ENCODE assay signal across 8 cellular contexts in the genomic region with DNA sequence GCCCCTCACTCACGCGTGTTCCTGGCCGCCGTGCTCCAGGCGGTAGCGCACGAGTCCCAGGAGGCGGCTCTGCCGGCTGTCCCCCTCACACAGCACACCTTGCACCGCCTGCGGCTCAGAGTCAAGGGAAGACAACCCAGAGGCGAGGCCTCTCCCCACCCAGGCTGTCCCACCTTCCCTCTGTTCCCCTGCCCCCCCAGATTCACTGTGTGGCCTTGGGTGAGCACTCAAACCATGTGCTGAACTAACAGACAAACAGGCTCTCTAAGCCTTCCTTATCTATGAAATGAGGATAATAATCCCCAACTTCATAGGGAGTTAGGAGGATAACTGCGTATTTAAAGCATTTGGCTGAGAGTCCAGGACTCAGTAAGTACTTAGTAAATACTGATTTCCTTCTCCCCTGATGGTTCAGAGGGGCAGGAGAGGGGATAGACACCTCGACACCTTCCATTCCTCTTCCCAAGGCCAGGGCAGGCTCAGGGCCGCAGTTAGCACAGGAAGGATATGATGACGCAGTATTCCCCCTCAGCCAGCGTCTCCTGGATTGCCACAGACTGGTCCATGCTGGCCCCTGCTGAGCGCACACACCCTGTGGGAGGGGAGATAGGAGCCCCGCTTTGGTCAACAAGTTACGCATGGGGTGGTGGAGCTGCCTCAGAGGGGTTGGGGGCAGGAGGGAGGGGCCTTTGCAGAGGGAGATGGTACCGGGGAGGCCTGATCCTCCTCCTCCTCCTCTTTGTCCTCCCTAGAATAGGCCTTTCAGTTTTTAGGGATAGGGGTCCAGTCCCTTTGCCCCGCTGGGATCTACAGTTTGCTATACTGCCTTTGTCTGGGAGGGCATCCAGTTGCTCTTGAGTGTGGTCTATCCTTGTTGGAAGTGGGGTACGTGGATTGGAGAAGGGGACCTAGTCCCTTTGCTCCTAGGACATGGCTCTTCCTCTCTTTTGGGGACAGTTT. TPM values are rescaled to one million over a fixed set of nuclear protein-coding genes. Genes with fewer than 3 reads are reported as not detected.
A peak's percentile ranks its signal among the peaks of the same experiment; 100 is the strongest.
DNase-seq lines count a peak whose midpoint lies in the region; ATAC-seq and TF ChIP-seq lines count a peak whose summit lies in the region.

No MANE protein-coding gene starts in this region.

- peaks cover 15% of the 10 kb centered on the region for H3K4me1 Mint-ChIP-seq in activated T-cell treated with anti-CD3 and anti-CD28 coated beads, Interleukin-2, amount 50 U/mL, for 24 hours (ENCODE audit: low read depth)

- no peaks in the 10 kb centered on the region for H3K27me3 Mint-ChIP-seq in activated T-cell treated with anti-CD3 and anti-CD28 coated beads, Interleukin-2, amount 50 U/mL, for 24 hours

- H3K36me3 ChIP-seq in PC-9 (ENCODE audit: low read depth): no peaks in the 10 kb centered on the region

- no peak for TF ChIP-seq POLR2A in lower leg skin (IDR thresholded peaks at IDR 0.05)
- no peak for TF ChIP-seq POLR2A in GM18505 (IDR thresholded peaks at IDR 0.05; ENCODE audit: borderline replicate concordance, extremely low read depth, insufficient read depth, insufficient read length)

- peak overlapping the region; percentile 73 for H2AFZ ChIP-seq in PC-9

- CTCF ChIA-PET in PC-9 (lab: Charles Lee): no interaction called here

- ATAC-seq in foreskin keratinocyte (no peak), GM18505 (IDR thresholded peaks at IDR 0.05; ENCODE audit: unreplicated experiment) (no peak)

- no peaks in the 10 kb centered on the region for H3K9me3 Mint-ChIP-seq in activated T-cell treated with anti-CD3 and anti-CD28 coated beads, Interleukin-2, amount 50 U/mL, for 24 hours

- H3F3A ChIP-seq in PC-9 (ENCODE audit: insufficient read depth, low read depth): peaks cover 7% of the 10 kb centered on the region; the same call in 1 of the 2 replicates

- peaks cover 8% of the 10 kb centered on the region for H3K36me3 Mint-ChIP-seq in activated T-cell treated with anti-CD3 and anti-CD28 coated beads, Interleukin-2, amount 50 U/mL, for 24 hours (ENCODE audit: low read depth)

- BruUV-seq in PC-9 (replicated peaks; lab: Mats Ljungman, UMichigan): no TSS peak

- peak overlapping the region; percentile 98 for H3K27ac Mint-ChIP-seq in activated T-cell treated with anti-CD3 and anti-CD28 coated beads, Interleukin-2, amount 50 U/mL, for 24 hours

- H3K4me3 ChIP-seq in PC-9: peak overlapping the region; percentile 61
- H3K4me3 ChIP-seq in lower leg skin (ENCODE audit: low read depth, poor library complexity, severe bottlenecking): peak overlapping the region; percentile 16

- POLR2A ChIA-PET in PC-9 (lab: Charles Lee; ENCODE audit: unreplicated experiment): no interaction called here

- H3K79me2 ChIP-seq in PC-9 (ENCODE audit: low read depth): no peaks in the 10 kb centered on the region

- no peak for TF ChIP-seq CTCF in PC-9 (conservative IDR thresholded peaks at IDR 0.05)
- TF ChIP-seq CTCF in lower leg skin (IDR thresholded peaks at IDR 0.05): no peak
- TF ChIP-seq CTCF in foreskin keratinocyte (conservative IDR thresholded peaks at IDR 0.05): no peak

- H3K4me1 ChIP-seq in PC-9 (replicated peaks; ENCODE audit: insufficient read depth) (peaks cover 14% of the 10 kb centered on the region), foreskin keratinocyte (no peaks in the 10 kb centered on the region)

- peak overlapping the region; percentile 84 for H3K4me3 Mint-ChIP-seq in activated T-cell treated with anti-CD3 and anti-CD28 coated beads, Interleukin-2, amount 50 U/mL, for 24 hours

- H4K20me1 ChIP-seq in PC-9 (ENCODE audit: insufficient read depth): no peaks in the 10 kb centered on the region

- intact Hi-C loops in PC-9 (cut with micrococcal nuclease; ENCODE audit: unreplicated experiment) (no loop called here), lower leg skin (cut with DNase I; ENCODE audit: low total_unique reads) (no loop called here)

- H3K9me2 ChIP-seq in PC-9 (ENCODE audit: insufficient read depth): no peaks in the 10 kb centered on the region

- WGBS in lower leg skin, 2 donors: 65 to 66% methylated on average over 22 of the region's 23 CpGs

- no peaks in the 10 kb centered on the region for H3K9me3 ChIP-seq in PC-9 (ENCODE audit: insufficient read depth, low read depth)

- DNase-seq in activated T-cell treated with anti-CD3 and anti-CD28 coated beads, Interleukin-2, amount 50 U/mL, for 24 hours: no peak
- DNase-seq in activated T-cell treated with anti-CD3 and anti-CD28 coated beads for 4 hours: no peak
- no peak for DNase-seq in PC-9
- peak; percentile 82 to 94 for DNase-seq in dermis microvascular lymphatic vessel endothelial cell (ENCODE audit: low read depth in 2 of 2)
- DNase-seq in lower leg skin (ENCODE audit: low spot score in 2 of 2): peak; percentile 63 to 94
- DNase-seq in stromal cell of bone marrow (ENCODE audit: low read depth): peak; percentile 88
- DNase-seq in foreskin keratinocyte: no peak

- H3K27ac ChIP-seq in PC-9 (no peak overlapping the region), foreskin keratinocyte (no peak overlapping the region)

- H3K4me2 ChIP-seq in PC-9: peak overlapping the region; percentile 77

- no peaks in the 10 kb centered on the region for H3K27me3 ChIP-seq in PC-9 (ENCODE audit: insufficient read depth, low read depth)
- H3K27me3 ChIP-seq in foreskin keratinocyte: no peaks in the 10 kb centered on the region

RNA-seq across cellular contexts. Expression of gene INPP5B, which starts 0.8 kb away (rescaled TPM):
- 26.7 and 28.1 TPM in 2 replicates for total RNA-seq in PC-9 (2021)
- total RNA-seq in dermis microvascular lymphatic vessel endothelial cell: 17.6 and 20.0 TPM in 2 replicates
- 10 to 100 TPM; 12.9 to 23.3 (median 18.7) TPM for total RNA-seq in lower leg skin
- total RNA-seq in foreskin keratinocyte: 7.3 and 8.0 TPM in 2 replicates
- polyA plus RNA-seq in foreskin keratinocyte: 2.7 and 3.2 TPM in 2 replicates

RNA-seq across cellular contexts. Expression of gene SF3A3, which starts 43.8 kb away (rescaled TPM):
- 82.6 and 99.1 TPM in 2 replicates for total RNA-seq in PC-9 (2021)
- 44.0 and 63.3 TPM in 2 replicates for total RNA-seq in dermis microvascular lymphatic vessel endothelial cell
- total RNA-seq in lower leg skin: 10 to 100 TPM; 33.6 to 68.9 (median 36.9) TPM
- total RNA-seq in foreskin keratinocyte: 77.6 and 102 TPM in 2 replicates
- polyA plus RNA-seq in foreskin keratinocyte: 40.1 and 49.1 TPM in 2 replicates

RNA-seq across cellular contexts. Expression of gene FHL3, which starts 59.3 kb away (rescaled TPM):
- total RNA-seq in PC-9 (2021): 26.2 and 29.8 TPM in 2 replicates
- total RNA-seq in dermis microvascular lymphatic vessel endothelial cell: 10.9 and 18.1 TPM in 2 replicates
- total RNA-seq in lower leg skin: 10 to 100 TPM; 20.1 to 25.8 (median 21.9) TPM
- 12.1 and 15.8 TPM in 2 replicates for total RNA-seq in foreskin keratinocyte
- 22.9 and 32.8 TPM in 2 replicates for polyA plus RNA-seq in foreskin keratinocyte

Comparison
In these comparisons a context has a peak if more than half of its experiments do, and no peak if none do; other contexts are left out.
1. DNase-seq: peak in dermis microvascular lymphatic vessel endothelial cell (2 of 2), lower leg skin (2 of 2) and stromal cell of bone marrow (single experiment); none in activated T-cell treated with anti-CD3 and anti-CD28 coated beads, Interleukin-2, amount 50 U/mL, for 24 hours (single experiment), activated T-cell treated with anti-CD3 and anti-CD28 coated beads for 4 hours (single experiment), PC-9 (0 of 2) and foreskin keratinocyte (0 of 2).